29 cellular contexts compared by ENCODE assay signal in the genomic region with DNA sequence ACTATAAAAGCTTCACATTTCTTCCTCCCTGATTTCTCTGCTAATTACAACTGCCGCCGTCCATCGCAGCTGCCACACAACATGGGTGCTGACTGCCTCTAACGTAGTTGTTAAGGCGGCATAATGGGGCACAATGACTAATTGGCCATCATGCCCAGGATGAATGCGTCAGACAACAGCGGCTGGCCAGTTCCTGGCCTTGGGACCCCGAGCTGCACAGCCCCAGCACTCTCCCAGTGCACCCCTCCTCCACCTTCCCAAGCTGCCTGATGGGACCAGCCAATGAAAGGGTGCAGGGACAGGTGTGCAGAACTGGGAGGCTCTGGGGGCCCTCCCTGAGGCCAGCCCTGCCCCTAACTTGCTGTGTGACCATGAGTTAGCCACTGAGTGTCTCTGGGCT.
"Had no signal": no experiment of that assay in that cellular context is flagged by ENCODE, and none has a peak within 500 bp of the region (broad histone marks: within the 10 kb centered on the region; RNA-seq: fewer than 3 reads in every experiment).

No MANE protein-coding gene starts in this region.

- H3K9me3 Mint-ChIP-seq: activated CD4-positive, alpha-beta T cell treated with anti-CD3 and anti-CD28 coated beads, Interleukin-2, amount 10 ng/mL, durations not matched to agents 24 days and 14 days; activated CD8-positive, alpha-beta T cell treated with anti-CD3 and anti-CD28 coated beads for 36 hours; activated naive CD4-positive, alpha-beta T cell treated with anti-CD3 and anti-CD28 coated beads, Interleukin-2, amount 10 ng/mL, durations not matched to agents 7 days and 5 days; activated naive CD8-positive, alpha-beta T cell treated with anti-CD3 and anti-CD28 coated beads, Interleukin-2, amount 50 U/mL, for 24 hours; activated T-cell treated with anti-CD3 and anti-CD28 coated beads, Interleukin-2, amount 50 U/mL, for 24 hours; activated T-helper 2 cell treated with anti-CD3 and anti-CD28 coated beads, Interferon-gamma antibody, Interleukin-2, Interleukin-4, amounts not matched to agents 10 μg/mL and 5 μg/mL and 100 μg/mL, durations not matched to agents 14 hours and 24 hours and 36 hours; central memory CD8-positive, alpha-beta T cell; IgD-negative memory B cell had no signal

- H3K4me3 Mint-ChIP-seq: activated CD4-positive, alpha-beta T cell treated with anti-CD3 and anti-CD28 coated beads, Interleukin-2, amount 10 ng/mL, durations not matched to agents 24 days and 14 days; activated CD8-positive, alpha-beta T cell treated with anti-CD3 and anti-CD28 coated beads for 36 hours; activated naive CD4-positive, alpha-beta T cell treated with anti-CD3 and anti-CD28 coated beads, Interleukin-2, amount 10 ng/mL, durations not matched to agents 7 days and 5 days; activated naive CD8-positive, alpha-beta T cell; activated naive CD8-positive, alpha-beta T cell treated with anti-CD3 and anti-CD28 coated beads, Interleukin-2, amount 50 U/mL, for 24 hours; activated T-cell treated with anti-CD3 and anti-CD28 coated beads, Interleukin-2, amount 50 U/mL, for 24 hours; brain; central memory CD8-positive, alpha-beta T cell; IgD-negative memory B cell had no signal

- H3K27ac ChIP-seq: VCaP had no signal

- H3K36me3 Mint-ChIP-seq: activated naive CD4-positive, alpha-beta T cell treated with anti-CD3 and anti-CD28 coated beads, Interleukin-2, amount 10 ng/mL, durations not matched to agents 7 days and 5 days; activated naive CD8-positive, alpha-beta T cell; brain had no signal

- ATAC-seq: activated CD8-positive, alpha-beta T cell treated with anti-CD3 and anti-CD28 coated beads for 36 hours; activated naive CD8-positive, alpha-beta T cell treated with anti-CD3 and anti-CD28 coated beads, Interleukin-2, amount 50 U/mL, for 24 hours had no signal

- DNase-seq: activated CD4-positive, alpha-beta T cell treated with anti-CD3 and anti-CD28 coated beads for 1 hour; activated CD4-positive, alpha-beta T cell treated with anti-CD3 and anti-CD28 coated beads, Interleukin-2, amount 10 ng/mL, durations not matched to agents 24 days and 14 days; activated CD4-positive, alpha-beta T cell treated with anti-CD3 and anti-CD28 coated beads, Interleukin-2, amount 50 U/mL, for 4 hours; activated CD4-positive, CD25-positive, alpha-beta regulatory T cell; activated CD8-positive, alpha-beta T cell treated with anti-CD3 and anti-CD28 coated beads for 36 hours; activated naive CD4-positive, alpha-beta T cell treated with anti-CD3 and anti-CD28 coated beads, Interleukin-2, amount 10 ng/mL, durations not matched to agents 7 days and 5 days; activated naive CD8-positive, alpha-beta T cell treated with anti-CD3 and anti-CD28 coated beads, Interleukin-2, amount 50 U/mL, for 24 hours; activated T-cell treated with anti-CD3 and anti-CD28 coated beads, Interleukin-2, amount 50 U/mL, for 24 hours; anterior cingulate cortex; Kasumi-1; KG1; MM.1S; NCI-H1092; NCI-H187 treated with DMSO at 0.1 percent for 48 hours; NCI-H2081; NCI-H226; NCI-H446 treated with DMSO at 0.1 percent for 48 hours; NCI-H524; Right ventricle myocardium superior; SW 1271; T-helper 1 cell; T-helper 2 cell; T-helper 9 cell had no signal

- H3K27me3 Mint-ChIP-seq: activated CD4-positive, alpha-beta T cell treated with anti-CD3 and anti-CD28 coated beads, Interleukin-2, amount 10 ng/mL, durations not matched to agents 24 days and 14 days; activated CD8-positive, alpha-beta T cell treated with anti-CD3 and anti-CD28 coated beads for 36 hours; activated naive CD8-positive, alpha-beta T cell had no signal

- H3K27ac Mint-ChIP-seq: activated CD4-positive, alpha-beta T cell treated with anti-CD3 and anti-CD28 coated beads, Interleukin-2, amount 10 ng/mL, durations not matched to agents 24 days and 14 days; activated CD8-positive, alpha-beta T cell treated with anti-CD3 and anti-CD28 coated beads for 36 hours; activated naive CD4-positive, alpha-beta T cell treated with anti-CD3 and anti-CD28 coated beads, Interleukin-2, amount 10 ng/mL, durations not matched to agents 7 days and 5 days; activated naive CD8-positive, alpha-beta T cell; activated naive CD8-positive, alpha-beta T cell treated with anti-CD3 and anti-CD28 coated beads, Interleukin-2, amount 50 U/mL, for 24 hours; activated T-cell treated with anti-CD3 and anti-CD28 coated beads, Interleukin-2, amount 50 U/mL, for 24 hours; activated T-helper 2 cell treated with anti-CD3 and anti-CD28 coated beads, Interferon-gamma antibody, Interleukin-2, Interleukin-4, amounts not matched to agents 10 μg/mL and 5 μg/mL and 100 μg/mL, durations not matched to agents 14 hours and 24 hours and 36 hours had no signal

- H3K4me1 Mint-ChIP-seq: activated CD4-positive, alpha-beta T cell treated with anti-CD3 and anti-CD28 coated beads, Interleukin-2, amount 10 ng/mL, durations not matched to agents 24 days and 14 days; activated naive CD4-positive, alpha-beta T cell treated with anti-CD3 and anti-CD28 coated beads, Interleukin-2, amount 10 ng/mL, durations not matched to agents 7 days and 5 days; activated naive CD8-positive, alpha-beta T cell treated with anti-CD3 and anti-CD28 coated beads, Interleukin-2, amount 50 U/mL, for 24 hours; central memory CD8-positive, alpha-beta T cell; IgD-negative memory B cell had no signal
